Comparison of ENCODE assay signal across 8 cellular contexts in the genomic region with DNA sequence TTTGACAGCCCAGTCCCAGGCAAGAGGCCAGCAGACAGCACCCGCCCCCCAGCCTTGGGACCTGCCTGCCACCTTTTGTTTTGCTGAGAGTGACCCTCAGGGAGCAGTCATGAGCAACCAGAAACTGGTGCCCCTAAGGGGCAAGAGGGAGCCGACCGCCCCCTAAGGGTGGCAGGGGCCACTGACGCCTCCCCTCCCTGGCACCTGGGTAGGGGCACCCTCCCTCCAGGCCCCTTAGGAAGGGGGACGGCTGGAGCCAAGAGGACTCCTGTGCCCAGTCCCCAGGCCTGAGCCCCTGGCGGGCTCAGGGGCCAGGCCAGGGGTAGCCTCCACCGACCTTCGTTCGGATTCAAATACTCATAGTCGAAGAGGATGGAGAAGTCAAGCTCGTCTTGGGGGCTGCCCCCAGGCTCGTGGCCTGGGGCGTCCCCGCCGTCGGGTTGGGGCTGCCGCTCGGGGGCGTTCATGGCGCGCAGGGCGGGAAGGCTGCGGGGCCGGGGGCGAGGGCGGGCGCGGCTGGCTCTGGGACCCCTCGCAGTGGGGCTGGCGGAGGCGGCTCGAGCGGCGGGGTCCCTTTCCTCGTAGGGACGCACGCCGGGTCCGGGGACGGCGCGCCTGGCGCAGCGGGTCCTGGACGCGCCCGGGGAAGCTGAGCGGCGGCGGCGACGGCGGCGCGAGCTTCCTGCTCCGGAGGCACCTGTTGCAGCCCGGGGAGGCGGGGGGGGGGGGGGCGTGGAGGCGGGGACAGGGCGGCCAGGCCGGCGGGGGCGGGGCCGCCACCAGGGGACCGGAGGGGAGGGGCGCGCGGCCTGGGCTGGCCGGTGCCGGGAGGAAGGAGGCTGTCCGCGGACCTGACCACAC. TPM values are rescaled to one million over a fixed set of nuclear protein-coding genes. Genes with fewer than 3 reads are reported as not detected.
A peak's percentile ranks its signal among the peaks of the same experiment; 100 is the strongest.
DNase-seq lines count a peak whose midpoint lies in the region; ATAC-seq and TF ChIP-seq lines count a peak whose summit lies in the region.

NFATC2 (minus strand) TSS at position 687 of the 861 bp plus-strand sequence; CDS start at position 467, 220 bp downstream.

- H3K4me1 ChIP-seq in MM.1S (ENCODE audit: low read length), result peaks cover 15% of the 10 kb centered on the region; the same call in 1 of the 2 replicates

- H3K27ac ChIP-seq in MM.1S (ENCODE audit: low read length), result peak within 1 kb of the TSS; percentile 80

- H3K27me3 ChIP-seq in MM.1S (replicated peaks; ENCODE audit: insufficient read depth, low read length), result no peaks in the 10 kb centered on the region

- H3K4me3 Mint-ChIP-seq in activated CD4-positive, alpha-beta memory T cell treated with anti-CD3 and anti-CD28 coated beads, Interleukin-2, amount 10 ng/mL, durations not matched to agents 7 days and 5 days, result peak within 1 kb of the TSS; percentile 99
- H3K4me3 Mint-ChIP-seq in osteocyte (ENCODE audit: unreplicated experiment), result peak within 1 kb of the TSS; percentile 35

- peak within 1 kb of the TSS; percentile 97 for H3K4me2 ChIP-seq in MM.1S (ENCODE audit: low read depth, low read length)

- peaks cover 45% of the 10 kb centered on the region for H3K79me2 ChIP-seq in MM.1S (ENCODE audit: low read length)

- no peaks in the 10 kb centered on the region for H3K9me3 ChIP-seq in MM.1S (replicated peaks; ENCODE audit: insufficient read depth, low read length)

- DNase-seq in MM.1S, result peak; percentile 64
- DNase-seq in activated CD4-positive, alpha-beta memory T cell treated with anti-CD3 and anti-CD28 coated beads, Interleukin-2, amount 10 ng/mL, durations not matched to agents 7 days and 5 days, result peak; percentile 67
- no peak for DNase-seq in osteocyte (ENCODE audit: extremely low spot score, unreplicated experiment)
- DNase-seq in AG08395 (ENCODE audit: low spot score), result no peak

- H3K9me2 ChIP-seq in MM.1S (replicated peaks; ENCODE audit: insufficient read depth, low read length), result no peaks in the 10 kb centered on the region

- H3K4me1 Mint-ChIP-seq in activated CD4-positive, alpha-beta memory T cell treated with anti-CD3 and anti-CD28 coated beads, Interleukin-2, amount 10 ng/mL, durations not matched to agents 7 days and 5 days, result peaks cover 44% of the 10 kb centered on the region
- peaks cover 24% of the 10 kb centered on the region for H3K4me1 Mint-ChIP-seq in osteocyte (ENCODE audit: unreplicated experiment)

- ATAC-seq in GM21717 (IDR thresholded peaks at IDR 0.05; ENCODE audit: unreplicated experiment) (peak; percentile 35), esophagus mucosa (peak; percentile 53), HG03159 (IDR thresholded peaks at IDR 0.05; ENCODE audit: unreplicated experiment) (no peak)

- H3K9ac ChIP-seq in MM.1S (ENCODE audit: low read length), result peak within 1 kb of the TSS; percentile 95

- no peaks in the 10 kb centered on the region for H3K9me3 Mint-ChIP-seq in activated CD4-positive, alpha-beta memory T cell treated with anti-CD3 and anti-CD28 coated beads, Interleukin-2, amount 10 ng/mL, durations not matched to agents 7 days and 5 days
- peaks cover 10% of the 10 kb centered on the region for H3K9me3 Mint-ChIP-seq in osteocyte (ENCODE audit: unreplicated experiment)

- POLR2A ChIA-PET in activated CD4-positive, alpha-beta memory T cell treated with anti-CD3 and anti-CD28 coated beads, Interleukin-2, amount 10 ng/mL, durations not matched to agents 7 days and 5 days (lab: Charles Lee), result interaction anchor here (0.7 to 5.4 kb wide), 25 partner anchors 11 to 584 kb away, joined by 3 to 56 read pairs (median 6); partner anchors contain the start of gene DPM1

- H4K20me1 ChIP-seq in MM.1S (ENCODE audit: insufficient read depth, low read length), result no peaks in the 10 kb centered on the region

- peaks cover 34% of the 10 kb centered on the region for H3K27me3 Mint-ChIP-seq in activated CD4-positive, alpha-beta memory T cell treated with anti-CD3 and anti-CD28 coated beads, Interleukin-2, amount 10 ng/mL, durations not matched to agents 7 days and 5 days
- peaks cover 15% of the 10 kb centered on the region for H3K27me3 Mint-ChIP-seq in osteocyte (ENCODE audit: unreplicated experiment)

- H3K36me3 Mint-ChIP-seq in activated CD4-positive, alpha-beta memory T cell treated with anti-CD3 and anti-CD28 coated beads, Interleukin-2, amount 10 ng/mL, durations not matched to agents 7 days and 5 days (ENCODE audit: low read depth), result peaks cover 41% of the 10 kb centered on the region
- no peaks in the 10 kb centered on the region for H3K36me3 Mint-ChIP-seq in osteocyte (ENCODE audit: unreplicated experiment)

- H3K27ac Mint-ChIP-seq in activated CD4-positive, alpha-beta memory T cell treated with anti-CD3 and anti-CD28 coated beads, Interleukin-2, amount 10 ng/mL, durations not matched to agents 7 days and 5 days, result peak within 1 kb of the TSS; percentile 99
- H3K27ac Mint-ChIP-seq in osteocyte (ENCODE audit: unreplicated experiment), result no peak within 1 kb of the TSS

- H3K4me3 ChIP-seq in GM08714 (ENCODE audit: low read length) (peak within 1 kb of the TSS; percentile 42; the same call in 1 of the 2 replicates), MM.1S (ENCODE audit: low read length) (peak within 1 kb of the TSS; percentile 86)

- no peaks in the 10 kb centered on the region for H3K36me3 ChIP-seq in MM.1S (replicated peaks; ENCODE audit: insufficient read depth, low read length)

- peak within 1 kb of the TSS; percentile 80 for H2AFZ ChIP-seq in MM.1S (ENCODE audit: low read length)

- TF ChIP-seq CTCF in MM.1S (IDR thresholded peaks at IDR 0.05; ENCODE audit: low read length), result peak; percentile 73
- TF ChIP-seq CTCF in osteocyte (IDR thresholded peaks at IDR 0.05), result no peak

- CTCF ChIA-PET in activated CD4-positive, alpha-beta memory T cell treated with anti-CD3 and anti-CD28 coated beads, Interleukin-2, amount 10 ng/mL, durations not matched to agents 7 days and 5 days (lab: Charles Lee), result interaction anchor here (0.9 to 3.1 kb wide), 15 partner anchors 9 to 555 kb away, joined by 3 to 27 read pairs (median 4); no protein-coding TSS in a partner anchor

- peaks cover 19% of the 10 kb centered on the region for H3F3A ChIP-seq in MM.1S (ENCODE audit: insufficient read depth, low read length)

RNA-seq across cellular contexts. Expression of gene NFATC2, which starts in this region (rescaled TPM):
- total RNA-seq in activated CD4-positive, alpha-beta memory T cell treated with anti-CD3 and anti-CD28 coated beads, Interleukin-2, amount 10 ng/mL, durations not matched to agents 7 days and 5 days, result 10 to 100 TPM; 53.3 to 56.9 TPM
- total RNA-seq in esophagus mucosa, result 0.76 TPM
- total RNA-seq in osteocyte, result 0.34 and 0.89 TPM in 2 replicates

Comparison
In these comparisons a context has a peak if more than half of its experiments do, and no peak if none do; other contexts are left out.
1. RNA of gene NFATC2 (total RNA-seq): 53.3 to 56.9 TPM in activated CD4-positive, alpha-beta memory T cell treated with anti-CD3 and anti-CD28 coated beads, Interleukin-2, amount 10 ng/mL, durations not matched to agents 7 days and 5 days; 0.34 to 0.89 TPM in osteocyte and 0.76 TPM in esophagus mucosa (single experiment); every median in the first group is over 10 times any median in the second.
2. Peak in ATAC-seq in esophagus mucosa; RNA of the gene not detected or under 1 TPM.
3. DNase-seq: peak in MM.1S (single experiment) and activated CD4-positive, alpha-beta memory T cell treated with anti-CD3 and anti-CD28 coated beads, Interleukin-2, amount 10 ng/mL, durations not matched to agents 7 days and 5 days (single experiment); none in osteocyte (single experiment) and AG08395 (single experiment).